Comparison of ENCODE assay signal across 19 cellular contexts in genomic region chr4:154435895-154436294, GRCh38.
"Had no signal": no experiment of that assay in that cellular context is flagged by ENCODE, and none has a peak within 500 bp of the region (broad histone marks: within the 10 kb centered on the region; RNA-seq: fewer than 3 reads in every experiment).

No MANE protein-coding gene starts in this region.

- ATAC-seq: effector memory CD8-positive, alpha-beta T cell; esophagus mucosa; natural killer cell treated with Interleukin-12 subunit alpha and Interleukin-12 subunit beta and Interleukin-15 and Interleukin-18, amount 100 ng/mL, for 72 hours had no signal

- DNase-seq: activated CD4-positive, alpha-beta memory T cell treated with anti-CD3 and anti-CD28 coated beads for 36 hours; activated CD4-positive, alpha-beta T cell treated with anti-CD3 and anti-CD28 coated beads for 48 hours; activated CD4-positive, CD25-positive, alpha-beta regulatory T cell; activated effector memory CD4-positive, alpha-beta T cell treated with anti-CD3 and anti-CD28 coated beads, Interleukin-2, amount 50 U/mL, for 16 hours; activated naive CD4-positive, alpha-beta T cell treated with anti-CD3 and anti-CD28 coated beads, Interleukin-2, amount 10 ng/mL, durations not matched to agents 7 days and 5 days; amygdala; colonic mucosa; dorsolateral prefrontal cortex; effector memory CD8-positive, alpha-beta T cell; glutamatergic neuron; kidney glomerular epithelial cell; left ventricle myocardium inferior; mammary epithelial cell; spleen; stimulated activated CD4-positive, alpha-beta T cell treated with anti-CD3 and anti-CD28 coated beads, Interleukin-4, amount 100 ng/mL, for 1 hour; stimulated activated naive CD4-positive, alpha-beta T cell; testis had no signal
